In genomic region chr19:43667524-43668405, GRCh38 we compare ENCODE assay signal across 8 cellular contexts. TPM values are rescaled to one million over a fixed set of nuclear protein-coding genes. Genes with fewer than 3 reads are reported as not detected.
A peak's percentile ranks its signal among the peaks of the same experiment; 100 is the strongest.
DNase-seq lines count a peak whose midpoint lies in the region; ATAC-seq, FAIRE-seq and TF ChIP-seq lines count a peak whose summit lies in the region.

No MANE protein-coding gene starts in this region.

- peak overlapping the region; percentile 81 for H3K14ac ChIP-seq in H9 (ENCODE audit: insufficient read depth, low read length)

- H2BK20ac ChIP-seq in H9 (ENCODE audit: low read depth, low read length, poor library complexity, severe bottlenecking) = no peak overlapping the region

- dilution Hi-C loops in endothelial cell of umbilical vein (cut with MboI; ENCODE audit: extremely low pct_ligation_motif_present, low sequenced_read_pairs) = no loop called here

- in situ Hi-C loops in Panc1 (cut with HindIII; ENCODE audit: low pct_unique_long_range_greater_than_20kb, low sequenced_read_pairs) (no loop called here), GM13976 (cut with MboI; ENCODE audit: low sequenced_read_pairs, unreplicated experiment) (no loop called here)

- H3K4ac ChIP-seq in H9 (ENCODE audit: low read depth, low read length) = peak overlapping the region; percentile 24; the same call in 1 of the 2 replicates

- H3K79me1 ChIP-seq in H9 (ENCODE audit: insufficient read depth, low read depth, low read length, poor library complexity, severe bottlenecking) = no peaks in the 10 kb centered on the region

- H2BK12ac ChIP-seq in H9 (ENCODE audit: insufficient read length, low read depth, low read length) = peak overlapping the region; percentile 69

- ATAC-seq in Panc1 (no peak), natural killer cell (no peak)

- H4K8ac ChIP-seq in H9 (replicated peaks; ENCODE audit: insufficient read length, low read depth, low read length) = no peak overlapping the region

- H3K4me3 ChIP-seq in Panc1 (ENCODE audit: low read depth in 2 of 2, low read length in 2 of 2) = peak overlapping the region; percentile 51 to 53
- peak overlapping the region; percentile 49 to 65 (median 54) for H3K4me3 ChIP-seq in endothelial cell of umbilical vein (replicated peaks in 1 of 3; ENCODE audit: insufficient read depth in 1 of 3, low read depth in 1 of 3, low read length in 3 of 3)

- no peaks in the 10 kb centered on the region for H3K9me3 ChIP-seq in H9 (ENCODE audit: control insufficient read depth, low read depth, low read length)
- no peaks in the 10 kb centered on the region for H3K9me3 ChIP-seq in Panc1 (ENCODE audit: control insufficient read depth, insufficient read depth, low read depth, low read length)
- no peaks in the 10 kb centered on the region for H3K9me3 ChIP-seq in endothelial cell of umbilical vein (replicated peaks; ENCODE audit: control insufficient read depth, insufficient read depth, low read length)

- TF ChIP-seq POLR2A in endothelial cell of umbilical vein (IDR thresholded peaks at IDR 0.05; ENCODE audit: low read depth, low read length) = no peak

- no peak overlapping the region for H3K56ac ChIP-seq in H9 (ENCODE audit: insufficient read length, low read depth, low read length)

- no TSS peak for BruUV-seq in Panc1 (replicated peaks; lab: Mats Ljungman, UMichigan)
- no TSS peak for BruUV-seq in endothelial cell of umbilical vein (replicated peaks; lab: Mats Ljungman, UMichigan)

- H2AK5ac ChIP-seq in H9 (ENCODE audit: insufficient read length, low read length) = no peak overlapping the region

- no CpG with 5 or more reads among the region's 48 CpGs for WGBS in H9 (ENCODE audit: extremely low coverage, insufficient read length, low lambda C conversion rate)

- no peak overlapping the region for H2BK120ac ChIP-seq in H9 (ENCODE audit: low read depth, low read length, poor library complexity, severe bottlenecking)

- no peak overlapping the region for H2BK15ac ChIP-seq in H9 (ENCODE audit: low read depth, low read length)

- H3K27ac ChIP-seq in H9 (ENCODE audit: insufficient read length, low read depth, low read length) (peak overlapping the region; percentile 56), Panc1 (ENCODE audit: low read length) (no peak overlapping the region), endothelial cell of umbilical vein (ENCODE audit: insufficient read depth, low read depth, low read length) (peak overlapping the region; percentile 84)

- H3K27me3 Mint-ChIP-seq in H9 (ENCODE audit: low read depth) (peaks cover 25% of the 10 kb centered on the region), natural killer cell (ENCODE audit: low read depth in 2 of 2) (peaks cover 0 to 7% of the 10 kb centered on the region in 2 donors)

- H3K4me1 Mint-ChIP-seq in H9 = peaks cover 30 to 33% of the 10 kb centered on the region in 2 experiments
- peaks cover 44 to 50% of the 10 kb centered on the region in 2 donors for H3K4me1 Mint-ChIP-seq in natural killer cell

- H3K4me1 ChIP-seq in H9 (ENCODE audit: insufficient read depth, low read length) (peaks cover 2% of the 10 kb centered on the region; the same call in 1 of the 2 replicates), Panc1 (ENCODE audit: control insufficient read depth, insufficient read depth, low read length) (peaks cover 7% of the 10 kb centered on the region), endothelial cell of umbilical vein (ENCODE audit: control insufficient read depth, extremely low read depth, insufficient read depth, low read length) (peaks cover 40% of the 10 kb centered on the region)

- CTCF ChIA-PET in Panc1 (lab: Charles Lee) = interaction anchor here (0.5 to 1.2 kb wide), 7 partner anchors 11 to 310 kb away, joined by 3 to 7 read pairs (median 3); no protein-coding TSS in a partner anchor
- CTCF ChIA-PET in endothelial cell of umbilical vein (lab: Charles Lee) = interaction anchor here (0.6 to 3.3 kb wide), 29 partner anchors 9 to 221 kb away, joined by 3 to 50 read pairs (median 5); partner anchors contain the start of genes IRGQ and SMG9

- H3K18ac ChIP-seq in H9 (ENCODE audit: insufficient read length, low read depth, low read length) = peak overlapping the region; percentile 69

- POLR2A ChIA-PET in Panc1 (lab: Charles Lee) = interaction anchor here (0.6 to 0.8 kb wide), 2 partner anchors 57 to 97 kb away, joined by 8 to 16 read pairs; no protein-coding TSS in a partner anchor
- POLR2A ChIA-PET in endothelial cell of umbilical vein (lab: Charles Lee) = interaction anchor here (0.6 to 1.2 kb wide), 7 partner anchors 58 to 1278 kb away, joined by 3 to 9 read pairs (median 6); partner anchors contain the start of genes CNFN, IRGQ, SMG9 and ZNF283

- no peak for TF ChIP-seq CTCF in H9 (conservative IDR thresholded peaks at IDR 0.05)
- TF ChIP-seq CTCF in Panc1 (IDR thresholded peaks at IDR 0.05) = no peak
- TF ChIP-seq CTCF in endothelial cell of umbilical vein (IDR thresholded peaks at IDR 0.05; ENCODE audit: extremely low read depth in 1 of 2, insufficient read depth in 1 of 2, low read depth in 1 of 2, low read length in 2 of 2) = no peak
- no peak for TF ChIP-seq CTCF in natural killer cell (IDR thresholded peaks at IDR 0.05)
- no peak for TF ChIP-seq CTCF in GM13976 (IDR thresholded peaks at IDR 0.05; ENCODE audit: borderline replicate concordance, control extremely low read depth, extremely low read depth, insufficient read depth, missing control alignments)

- H2BK5ac ChIP-seq in H9 (ENCODE audit: insufficient read length, low read length) = peak overlapping the region; percentile 36

- H3K36me3 Mint-ChIP-seq in H9 (ENCODE audit: insufficient read depth in 1 of 3, low read depth in 3 of 3) (peaks cover 22 to 28% (median 23%) of the 10 kb centered on the region in 3 experiments; a peak in 5 of 7 replicates), natural killer cell (no peaks in the 10 kb centered on the region)

- H3K4me2 ChIP-seq in H9 (ENCODE audit: insufficient read depth, insufficient read length, low read length) (peak overlapping the region; percentile 90), endothelial cell of umbilical vein (ENCODE audit: insufficient read depth, low read length) (peak overlapping the region; percentile 86)

- FAIRE-seq in endothelial cell of umbilical vein (lab: Jason Lieb, UNC) = peak; percentile 15

- H2AFZ ChIP-seq in H9 (ENCODE audit: low read length) (peak overlapping the region; percentile 3), endothelial cell of umbilical vein (ENCODE audit: low read depth, low read length) (peak overlapping the region; percentile 39)

- no peaks in the 10 kb centered on the region for H3K79me2 ChIP-seq in H9 (ENCODE audit: insufficient read depth, low read length)
- peaks cover 33% of the 10 kb centered on the region for H3K79me2 ChIP-seq in endothelial cell of umbilical vein (ENCODE audit: control insufficient read depth, insufficient read depth, low read length)

- H3K4me3 Mint-ChIP-seq in H9 = peak overlapping the region; percentile 76 to 91
- peak overlapping the region; percentile 94 for H3K4me3 Mint-ChIP-seq in natural killer cell

- H3K27ac Mint-ChIP-seq in H9 (peak overlapping the region; percentile 95 to 98 (median 96)), natural killer cell (peak overlapping the region; percentile 68 to 84)

- H3T11ph ChIP-seq in H9 (ENCODE audit: low read length) = no peak overlapping the region

- H3K36me3 ChIP-seq in Panc1 (ENCODE audit: control insufficient read depth, insufficient read depth, low read length) = no peaks in the 10 kb centered on the region
- H3K36me3 ChIP-seq in endothelial cell of umbilical vein (ENCODE audit: control insufficient read depth in 2 of 2, extremely low read depth in 1 of 2, insufficient read depth in 2 of 2, low read length in 2 of 2) = peaks cover 3 to 6% of the 10 kb centered on the region in 2 experiments

- H4K5ac ChIP-seq in H9 (ENCODE audit: insufficient read length, low read depth, low read length) = peak overlapping the region; percentile 65

- DNase-seq in H9 (no peak), Panc1 (ENCODE audit: low read depth, low spot score) (no peak), endothelial cell of umbilical vein (ENCODE audit: low read depth, low spot score) (no peak), natural killer cell (no peak), GM13976 (ENCODE audit: low spot score) (no peak), NCI-H774 (lab: John Stamatoyannopoulos, UW) (no peak), dedifferentiated amniotic fluid mesenchymal stem cell (ENCODE audit: extremely low spot score) (no peak), GDM1 (lab: John Stamatoyannopoulos, UW) (no peak)

- intact Hi-C loops in Panc1 (cut with micrococcal nuclease; ENCODE audit: unreplicated experiment) (no loop called here), endothelial cell of umbilical vein (cut with micrococcal nuclease) (loop anchor here (1.0 to 5.0 kb wide), 7 partner anchors 34 to 141 kb away; partner anchors contain the start of genes IRGQ, ZNF428, ZNF575 and ZNF576), natural killer cell (cut with micrococcal nuclease) (loop anchor here (1.0 to 2.0 kb wide), 4 partner anchors 33 to 204 kb away; partner anchors contain the start of genes IRGQ, SMG9 and ZNF576)

- H4K20me1 ChIP-seq in H9 (ENCODE audit: control insufficient read depth, insufficient read depth, insufficient read length) (no peaks in the 10 kb centered on the region), endothelial cell of umbilical vein (replicated peaks; ENCODE audit: control insufficient read depth, extremely low read depth, insufficient read depth, low read length) (no peaks in the 10 kb centered on the region)

- no peaks in the 10 kb centered on the region for H3K27me3 ChIP-seq in H9 (ENCODE audit: insufficient read depth, low read length)
- no peaks in the 10 kb centered on the region for H3K27me3 ChIP-seq in Panc1 (ENCODE audit: control insufficient read depth, insufficient read depth, low read length)
- H3K27me3 ChIP-seq in endothelial cell of umbilical vein (ENCODE audit: control insufficient read depth in 2 of 2, insufficient read depth in 2 of 2, low read length in 2 of 2) = no peaks in the 10 kb centered on the region

- H3K23ac ChIP-seq in H9 (ENCODE audit: insufficient read length, low read depth, low read length) = no peak overlapping the region

- H4K91ac ChIP-seq in H9 (ENCODE audit: insufficient read length, low read depth, low read length) = no peak overlapping the region

- H3K9me1 ChIP-seq in endothelial cell of umbilical vein (replicated peaks; ENCODE audit: control insufficient read depth, extremely low read depth, insufficient read depth, low read length) = no peaks in the 10 kb centered on the region

- peaks cover 15% of the 10 kb centered on the region for H3K23me2 ChIP-seq in H9 (ENCODE audit: insufficient read length, low read depth, low read length, poor library complexity, severe bottlenecking)

- H3K9me3 Mint-ChIP-seq in H9 = no peaks in the 10 kb centered on the region
- no peaks in the 10 kb centered on the region for H3K9me3 Mint-ChIP-seq in natural killer cell

- H3K9ac ChIP-seq in H9 (ENCODE audit: extremely low read depth, insufficient read length, low read length) = peak overlapping the region; percentile 84
- peak overlapping the region; percentile 74 for H3K9ac ChIP-seq in endothelial cell of umbilical vein (replicated peaks; ENCODE audit: extremely low read depth, insufficient read depth, low read length)

RNA-seq across cellular contexts. Expression of gene PLAUR, which starts 2.2 kb away (rescaled TPM):
- 13.7 and 15.7 TPM in 2 replicates for total RNA-seq in H9 (2021)
- total RNA-seq in Panc1 (2021; ENCODE audit: unreplicated experiment) = 5.3 TPM
- polyA plus RNA-seq in Panc1 (2012; ENCODE audit: insufficient read length) = 6.2 TPM
- 62.9 and 82.0 TPM in 2 replicates for total RNA-seq in endothelial cell of umbilical vein
- 60.2 and 66.3 TPM in 2 replicates for polyA plus RNA-seq in endothelial cell of umbilical vein
- polyA plus RNA-seq in endothelial cell of umbilical vein (2011; cell fraction: cytosol; rRNA removed) = 69.1 and 72.2 TPM in 2 replicates
- 54.9 and 66.5 TPM in 2 replicates for polyA plus RNA-seq in endothelial cell of umbilical vein (2011; cell fraction: nucleus; rRNA removed)
- polyA plus RNA-seq in endothelial cell of umbilical vein (2012) = 88.6 and 102 TPM in 2 replicates
- 25.4 and 28.6 TPM in 2 replicates for polyA minus RNA-seq in endothelial cell of umbilical vein
- polyA minus RNA-seq in endothelial cell of umbilical vein (2011; cell fraction: cytosol; rRNA and poly(A)+ RNA removed) = 24.4 TPM
- 11.5 and 13.6 TPM in 2 replicates for polyA minus RNA-seq in endothelial cell of umbilical vein (2011; cell fraction: nucleus; rRNA and poly(A)+ RNA removed)
- total RNA-seq in natural killer cell = 100 to 1,000 TPM in 1 of 3 donors, 10 to 100 TPM in 2; 44.5 to 141 (median 55.5) TPM

RNA-seq across cellular contexts. Expression of gene CADM4, which starts 28.1 kb away (rescaled TPM):
- total RNA-seq in H9 (2021) = 10.2 and 12.5 TPM in 2 replicates
- total RNA-seq in Panc1 (2021; ENCODE audit: unreplicated experiment) = 2.7 TPM
- polyA plus RNA-seq in Panc1 (2012; ENCODE audit: insufficient read length) = 8.8 TPM
- total RNA-seq in endothelial cell of umbilical vein = 6.7 and 7.5 TPM in 2 replicates
- polyA plus RNA-seq in endothelial cell of umbilical vein = 5.0 and 7.7 TPM in 2 replicates
- polyA plus RNA-seq in endothelial cell of umbilical vein (2011; cell fraction: cytosol; rRNA removed) = 4.3 and 6.2 TPM in 2 replicates
- polyA plus RNA-seq in endothelial cell of umbilical vein (2011; cell fraction: nucleus; rRNA removed) = 1.9 and 2.5 TPM in 2 replicates
- 4.9 and 10.7 TPM in 2 replicates for polyA plus RNA-seq in endothelial cell of umbilical vein (2012)
- 3.6 and 4.3 TPM in 2 replicates for polyA minus RNA-seq in endothelial cell of umbilical vein
- not detected for polyA minus RNA-seq in endothelial cell of umbilical vein (2011; cell fraction: cytosol; rRNA and poly(A)+ RNA removed)
- polyA minus RNA-seq in endothelial cell of umbilical vein (2011; cell fraction: nucleus; rRNA and poly(A)+ RNA removed) = 0.19 and 0.63 TPM in 2 replicates
- under 1 TPM in 2 of 3 donors, not detected in 1; 0.19 to 0.38 TPM for total RNA-seq in natural killer cell

RNA-seq across cellular contexts. Expression of gene IRGC, which starts 48.1 kb away (rescaled TPM):
- total RNA-seq in H9 (2021) = not detected in 2 replicates
- not detected for total RNA-seq in Panc1 (2021; ENCODE audit: unreplicated experiment)
- polyA plus RNA-seq in Panc1 (2012; ENCODE audit: insufficient read length) = not detected
- total RNA-seq in endothelial cell of umbilical vein = not detected in 2 replicates
- not detected in 2 replicates for polyA plus RNA-seq in endothelial cell of umbilical vein
- not detected in 2 replicates for polyA plus RNA-seq in endothelial cell of umbilical vein (2011; cell fraction: cytosol; rRNA removed)
- polyA plus RNA-seq in endothelial cell of umbilical vein (2011; cell fraction: nucleus; rRNA removed) = not detected in 2 replicates
- polyA plus RNA-seq in endothelial cell of umbilical vein (2012) = not detected in 2 replicates
- polyA minus RNA-seq in endothelial cell of umbilical vein = not detected in 2 replicates
- not detected for polyA minus RNA-seq in endothelial cell of umbilical vein (2011; cell fraction: cytosol; rRNA and poly(A)+ RNA removed)
- not detected in 2 replicates for polyA minus RNA-seq in endothelial cell of umbilical vein (2011; cell fraction: nucleus; rRNA and poly(A)+ RNA removed)
- not detected for total RNA-seq in natural killer cell

RNA-seq across cellular contexts. Expression of gene ZNF428, which starts 48.3 kb away (rescaled TPM):
- total RNA-seq in H9 (2021) (30.3 and 31.3 TPM in 2 replicates), Panc1 (2021; ENCODE audit: unreplicated experiment) (45.6 TPM), endothelial cell of umbilical vein (51.8 and 56.2 TPM in 2 replicates), natural killer cell (10 to 100 TPM; 36.3 to 50.5 (median 37.6) TPM)
- 88.3 TPM for polyA plus RNA-seq in Panc1 (2012; ENCODE audit: insufficient read length)
- 29.2 and 30.7 TPM in 2 replicates for polyA plus RNA-seq in endothelial cell of umbilical vein
- 36.3 and 53.6 TPM in 2 replicates for polyA plus RNA-seq in endothelial cell of umbilical vein (2011; cell fraction: cytosol; rRNA removed)
- 16.4 and 19.4 TPM in 2 replicates for polyA plus RNA-seq in endothelial cell of umbilical vein (2011; cell fraction: nucleus; rRNA removed)
- polyA plus RNA-seq in endothelial cell of umbilical vein (2012) = 36.4 and 59.1 TPM in 2 replicates
- 6.9 and 13.4 TPM in 2 replicates for polyA minus RNA-seq in endothelial cell of umbilical vein
- polyA minus RNA-seq in endothelial cell of umbilical vein (2011; cell fraction: cytosol; rRNA and poly(A)+ RNA removed) = 2.5 TPM
- 5.4 and 7.9 TPM in 2 replicates for polyA minus RNA-seq in endothelial cell of umbilical vein (2011; cell fraction: nucleus; rRNA and poly(A)+ RNA removed)

RNA-seq across cellular contexts. Expression of gene SRRM5, which starts 55.9 kb away (rescaled TPM):
- total RNA-seq in H9 (2021) = 0.44 and 0.70 TPM in 2 replicates
- total RNA-seq in Panc1 (2021; ENCODE audit: unreplicated experiment) = 0.10 TPM
- 0.22 TPM for polyA plus RNA-seq in Panc1 (2012; ENCODE audit: insufficient read length)
- total RNA-seq in endothelial cell of umbilical vein = 0.27 and 0.32 TPM in 2 replicates
- polyA plus RNA-seq in endothelial cell of umbilical vein = 0.13 and 0.17 TPM in 2 replicates
- 0.08 and 0.13 TPM in 2 replicates for polyA plus RNA-seq in endothelial cell of umbilical vein (2011; cell fraction: cytosol; rRNA removed)
- polyA plus RNA-seq in endothelial cell of umbilical vein (2011; cell fraction: nucleus; rRNA removed) = 0.76 and 0.88 TPM in 2 replicates
- polyA plus RNA-seq in endothelial cell of umbilical vein (2012) = 0.20 and 0.37 TPM in 2 replicates
- 0.15 and 0.22 TPM in 2 replicates for polyA minus RNA-seq in endothelial cell of umbilical vein
- polyA minus RNA-seq in endothelial cell of umbilical vein (2011; cell fraction: cytosol; rRNA and poly(A)+ RNA removed) = not detected
- polyA minus RNA-seq in endothelial cell of umbilical vein (2011; cell fraction: nucleus; rRNA and poly(A)+ RNA removed) = 0.29 and 0.34 TPM in 2 replicates
- total RNA-seq in natural killer cell = under 1 TPM; 0.24 to 0.75 (median 0.50) TPM
